ENCODE assay signal across 1 cellular context in genomic region chr3:125374501-125374995, GRCh38.
A peak's percentile ranks its signal among the peaks of the same experiment; 100 is the strongest.
TF ChIP-seq lines count a peak whose summit lies in the region.

No MANE protein-coding gene starts in this region.

TF ChIP-seq in HEK293, 187 proteins besides CTCF, POLR2A, EP300 and RAD21 (continued from another document and continues in another):
- TF ChIP-seq PATZ1 (tag by site-specific recombination; IDR thresholded peaks at IDR 0.05) = no peak; the same call in 1 of the 2 replicates
- TF ChIP-seq AEBP2 (tag by site-specific recombination; IDR thresholded peaks at IDR 0.05; ENCODE audit: borderline replicate concordance) = no peak
- TF ChIP-seq ZNF354C (tag by site-specific recombination; IDR thresholded peaks at IDR 0.05; ENCODE audit: borderline replicate concordance, low read depth) = no peak
- TF ChIP-seq ZNF335 (tag by site-specific recombination; conservative IDR thresholded peaks at IDR 0.05) = peak; percentile 34; the same call in 1 of the 2 replicates
- TF ChIP-seq ZNF777 (tag by site-specific recombination; IDR thresholded peaks at IDR 0.05; ENCODE audit: borderline replicate concordance) = no peak
- TF ChIP-seq ZBTB11 (tag by site-specific recombination; conservative IDR thresholded peaks at IDR 0.05; ENCODE audit: low read depth) = no peak
- TF ChIP-seq HOXC10 (CRISPR knock-in tag; IDR thresholded peaks at IDR 0.05) = no peak
- no peak for TF ChIP-seq BCL6B (tag by site-specific recombination; IDR thresholded peaks at IDR 0.05)
- TF ChIP-seq FEZF1 (tag by site-specific recombination; IDR thresholded peaks at IDR 0.05) = no peak
- no peak for TF ChIP-seq ZNF302 (tag by site-specific recombination; IDR thresholded peaks at IDR 0.05; ENCODE audit: low read depth)
- TF ChIP-seq ZBTB7A (tag by site-specific recombination; IDR thresholded peaks at IDR 0.05; ENCODE audit: low read depth) = no peak
- no peak for TF ChIP-seq WT1 (tag by site-specific recombination; IDR thresholded peaks at IDR 0.05)
- no peak for TF ChIP-seq ZFP37 (tag by site-specific recombination; IDR thresholded peaks at IDR 0.05)
- TF ChIP-seq TRIM28 (IDR thresholded peaks at IDR 0.05; ENCODE audit: borderline replicate concordance, low read length) = no peak
- TF ChIP-seq ZBTB1 (tag by site-specific recombination; IDR thresholded peaks at IDR 0.05) = no peak
- no peak for TF ChIP-seq SALL2 (tag by site-specific recombination; IDR thresholded peaks at IDR 0.05; ENCODE audit: borderline replicate concordance)
- no peak for TF ChIP-seq ZNF19 (tag by site-specific recombination; IDR thresholded peaks at IDR 0.05; ENCODE audit: low read depth)
- TF ChIP-seq ZFP3 (tag by site-specific recombination; IDR thresholded peaks at IDR 0.05; ENCODE audit: low read depth) = no peak
- no peak for TF ChIP-seq ZNF157 (tag by site-specific recombination; IDR thresholded peaks at IDR 0.05)
- no peak for TF ChIP-seq ZNF600 (tag by site-specific recombination; IDR thresholded peaks at IDR 0.05)
- TF ChIP-seq ZEB2 (tag by site-specific recombination; IDR thresholded peaks at IDR 0.05) = no peak
- TF ChIP-seq ZNF24 (tag by site-specific recombination; IDR thresholded peaks at IDR 0.05) = no peak
- peak; percentile 31; the same call in 1 of the 2 replicates for TF ChIP-seq ZNF76 (tag by site-specific recombination; IDR thresholded peaks at IDR 0.05; ENCODE audit: borderline replicate concordance, low read depth)
- no peak; the same call in 1 of the 2 replicates for TF ChIP-seq REST (tag by site-specific recombination; IDR thresholded peaks at IDR 0.05)
- TF ChIP-seq ZNF654 (tag by site-specific recombination; IDR thresholded peaks at IDR 0.05; ENCODE audit: low read depth) = no peak
- TF ChIP-seq ZBTB48 (tag by site-specific recombination; IDR thresholded peaks at IDR 0.05) = peak; percentile 90
- no peak for TF ChIP-seq PRDM2 (tag by site-specific recombination; IDR thresholded peaks at IDR 0.05; ENCODE audit: borderline replicate concordance)
- no peak for TF ChIP-seq ZNF112 (tag by site-specific recombination; IDR thresholded peaks at IDR 0.05)
- TF ChIP-seq ZNF121 (tag by site-specific recombination; IDR thresholded peaks at IDR 0.05) = no peak
- TF ChIP-seq SCRT2 (tag by site-specific recombination; IDR thresholded peaks at IDR 0.05) = peak; percentile 57
- no peak for TF ChIP-seq ZNF560 (tag by site-specific recombination; IDR thresholded peaks at IDR 0.05; ENCODE audit: borderline replicate concordance)
- no peak for TF ChIP-seq ZNF138 (tag by site-specific recombination; IDR thresholded peaks at IDR 0.05; ENCODE audit: borderline replicate concordance)
- TF ChIP-seq ZBTB10 (tag by site-specific recombination; IDR thresholded peaks at IDR 0.05) = no peak
- no peak for TF ChIP-seq SP3 (tag by site-specific recombination; IDR thresholded peaks at IDR 0.05)
- no peak for TF ChIP-seq KLF9 (tag by site-specific recombination; IDR thresholded peaks at IDR 0.05; ENCODE audit: low read depth)
- TF ChIP-seq ZSCAN23 (tag by site-specific recombination; IDR thresholded peaks at IDR 0.05) = no peak
- no peak for TF ChIP-seq OSR2 (tag by site-specific recombination; IDR thresholded peaks at IDR 0.05)
- TF ChIP-seq HOXD13 (CRISPR knock-in tag; IDR thresholded peaks at IDR 0.05; ENCODE audit: borderline replicate concordance) = no peak
- TF ChIP-seq ZNF629 (tag by site-specific recombination; IDR thresholded peaks at IDR 0.05) = no peak
- no peak for TF ChIP-seq ZNF596 (tag by site-specific recombination; IDR thresholded peaks at IDR 0.05)
